Comparison of ENCODE assay signal across 9 cellular contexts in the genomic region with DNA sequence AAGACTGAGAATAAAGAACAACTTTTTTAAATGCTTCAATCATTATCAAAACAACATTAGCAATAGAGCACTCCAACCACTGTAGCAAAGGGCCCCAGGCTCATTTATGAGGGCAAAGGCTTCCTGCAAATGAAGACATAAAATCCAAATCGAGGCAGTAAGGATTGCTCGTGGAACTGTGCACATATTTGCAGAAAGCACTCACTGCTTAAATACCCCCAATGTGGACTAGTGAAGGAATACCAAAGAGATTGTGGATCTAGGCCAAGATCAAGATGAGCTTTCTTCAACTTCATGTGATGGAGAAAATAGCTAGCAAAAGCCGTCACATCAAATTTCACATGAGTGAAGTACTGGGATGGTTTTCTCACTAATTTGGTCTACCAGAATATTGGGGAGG. TPM values are rescaled to one million over a fixed set of nuclear protein-coding genes. Genes with fewer than 3 reads are reported as not detected.
"Had no signal": no experiment of that assay in that cellular context is flagged by ENCODE, and none has a peak within 500 bp of the region (broad histone marks: within the 10 kb centered on the region; RNA-seq: fewer than 3 reads in every experiment).

No MANE protein-coding gene starts in this region.

- H3K36me3 Mint-ChIP-seq: IgD-negative memory B cell had no signal

- H3K4me3 ChIP-seq: K562 had no signal

- H3K27ac Mint-ChIP-seq: IgD-negative memory B cell had no signal

- FAIRE-seq: HTR-8/SVneo, K562 had no signal

- H3K4me3 Mint-ChIP-seq: IgD-negative memory B cell had no signal

- DNase-seq: IMR-90, KBM-7, KG1 had no signal

- H3K4me1 Mint-ChIP-seq: IgD-negative memory B cell had no signal

- H3K9ac ChIP-seq: KMS-11 had no signal

- ATAC-seq: K562 had no signal

- H3K4me2 ChIP-seq: KMS-11 had no signal

- H3K27ac ChIP-seq: HL-60, KMS-11 had no signal

RNA-seq across cellular contexts. Expression of a gene that starts 35.2 kb away (rescaled TPM):
- total RNA-seq: HT1080, IMR-90 had no signal
- polyA plus RNA-seq: IMR-90, K562 had no signal
